Comparison of ENCODE assay signal across 8 cellular contexts in the genomic region with DNA sequence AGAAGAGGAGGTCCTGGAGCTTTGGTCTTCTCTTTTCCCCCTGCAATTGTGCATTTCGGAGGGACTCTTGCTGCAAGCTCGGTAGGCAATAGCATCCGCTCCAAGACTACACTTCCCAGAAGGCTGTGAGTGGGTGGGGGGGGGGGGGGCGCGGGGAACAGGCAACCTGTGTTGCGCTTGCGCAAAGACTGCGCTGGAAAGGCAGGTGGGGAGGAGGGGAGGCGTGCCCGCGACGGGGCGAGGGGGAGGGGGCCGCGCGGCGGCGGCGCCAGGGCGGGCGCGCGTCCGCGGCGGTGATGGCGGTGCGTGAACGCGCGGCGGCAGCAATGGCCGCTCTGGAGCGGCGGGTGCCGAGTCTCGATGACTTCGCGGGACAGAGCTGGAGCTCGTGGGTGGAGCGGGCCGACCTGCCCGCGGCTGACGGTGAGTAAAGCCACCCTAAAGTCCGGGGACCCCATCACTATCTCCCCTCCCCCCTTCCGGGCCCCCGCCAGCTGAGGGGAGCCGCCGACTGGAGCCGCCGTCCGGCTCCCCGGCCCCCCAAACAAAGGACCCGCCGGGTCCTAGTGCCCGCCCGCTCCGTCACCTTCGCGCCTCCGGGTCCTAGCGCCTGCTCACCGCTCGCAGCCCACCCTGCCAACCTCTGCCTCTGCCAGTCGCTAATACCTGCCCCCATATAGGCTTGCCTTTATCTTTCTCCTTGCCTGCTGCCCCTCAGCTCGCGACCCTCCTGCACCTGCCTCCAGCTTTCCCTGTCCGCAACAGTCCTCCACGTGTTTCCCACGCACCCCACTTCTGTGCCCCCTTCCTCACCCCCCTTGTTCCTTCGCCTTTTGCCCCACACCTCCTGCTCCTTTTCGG. TPM values are rescaled to one million over a fixed set of nuclear protein-coding genes. Genes with fewer than 3 reads are reported as not detected.
DNase-seq lines count a peak whose midpoint lies in the region; ATAC-seq and TF ChIP-seq lines count a peak whose summit lies in the region.

A gene with protein sequence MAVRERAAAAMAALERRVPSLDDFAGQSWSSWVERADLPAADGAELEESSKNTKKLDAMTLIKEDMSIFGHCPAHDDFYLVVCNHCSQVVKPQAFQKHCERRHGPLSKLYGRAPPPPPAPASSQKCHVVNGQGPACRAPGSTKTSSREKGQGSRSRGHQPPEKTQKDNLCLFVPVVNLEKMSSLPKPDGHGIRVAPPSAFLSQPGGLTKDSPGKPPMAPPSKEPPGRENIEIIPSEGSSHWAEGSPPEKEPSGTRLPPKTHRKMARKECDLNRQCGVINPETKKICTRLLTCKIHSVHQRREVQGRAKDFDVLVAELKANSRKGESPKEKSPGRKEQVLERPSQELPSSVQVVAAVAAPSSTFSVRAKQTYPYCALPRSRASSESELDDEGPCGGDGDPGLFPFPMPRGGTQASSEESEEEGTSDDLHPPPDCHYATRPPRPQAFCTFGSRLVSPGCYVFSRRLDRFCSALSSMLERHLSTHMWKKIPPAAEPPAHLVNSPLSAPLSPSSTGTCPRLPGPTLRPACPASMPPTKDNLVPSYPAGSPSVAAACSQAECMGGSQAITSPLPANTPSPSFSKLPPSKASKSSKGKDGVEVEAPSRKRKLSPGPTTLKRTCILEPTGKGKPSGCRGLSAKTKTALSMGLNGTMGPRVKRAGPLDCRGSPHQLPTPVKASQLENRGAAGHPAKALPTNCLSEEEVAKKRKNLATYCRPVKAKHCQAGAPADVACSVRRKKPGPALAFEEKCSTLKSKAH (plus strand): TSS at position 248 of the 861 bp plus-strand sequence. CDS start 49 bp downstream, at position 297.

- H3K4me3 ChIP-seq in ovary (peak within 1 kb of the TSS; percentile 77), thymus (ENCODE audit: low read length) (peak within 1 kb of the TSS; percentile 75)

- CTCF ChIA-PET in GM10248 (lab: Yijun Ruan, JAX), result interaction anchor here (0.7 to 43.8 kb wide), 10 partner anchors 10 to 546 kb away, joined by 3 to 1898 read pairs (median 3); a partner anchor contains a TSS

- intact Hi-C loops in ovary (cut with DNase I), result no loop called here

- TF ChIP-seq CTCF in GM10248 (IDR thresholded peaks at IDR 0.05; ENCODE audit: control extremely low read depth, extremely low read depth, low read depth, missing control alignments) (no peak), glutamatergic neuron (IDR thresholded peaks at IDR 0.05; ENCODE audit: partially characterized antibody, unreplicated experiment) (no peak), ovary (IDR thresholded peaks at IDR 0.05) (no peak)

- peaks cover 24% of the 10 kb centered on the region for H3K4me1 Mint-ChIP-seq in glutamatergic neuron (ENCODE audit: low read depth, unreplicated experiment)

- H3K27me3 ChIP-seq in ovary, result no peaks in the 10 kb centered on the region
- no peaks in the 10 kb centered on the region for H3K27me3 ChIP-seq in thymus (ENCODE audit: control insufficient read depth, insufficient read depth)

- H3K9me3 ChIP-seq in ovary (no peaks in the 10 kb centered on the region), thymus (ENCODE audit: control insufficient read depth) (no peaks in the 10 kb centered on the region)

- peak; percentile 80 for ATAC-seq in HG02610 (IDR thresholded peaks at IDR 0.05; ENCODE audit: unreplicated experiment)
- peak; percentile 64 to 83 for ATAC-seq in activated naive CD4-positive, alpha-beta T cell treated with anti-CD3 and anti-CD28 coated beads, Interleukin-2, amount 50 U/mL, for 72 hours

- 0 to 1% (median 0%) methylated on average over 32 to 73 of the region's 73 CpGs for WGBS in ovary, 3 donors
- under 1% methylated on average over 73 of the region's 73 CpGs for WGBS in thymus

- H3K27ac Mint-ChIP-seq in activated naive CD4-positive, alpha-beta T cell treated with anti-CD3 and anti-CD28 coated beads, Interleukin-2, amount 50 U/mL, for 72 hours, result peak within 1 kb of the TSS; percentile 94
- H3K27ac Mint-ChIP-seq in glutamatergic neuron (ENCODE audit: unreplicated experiment), result peak within 1 kb of the TSS; percentile 98

- no peak for TF ChIP-seq EP300 in ovary (IDR thresholded peaks at IDR 0.05)

- DNase-seq in GM10248 (ENCODE audit: extremely low spot score), result peak; percentile 99
- DNase-seq in NCI-H1092 treated with DMSO at 0.1 percent for 48 hours (lab: John Stamatoyannopoulos, UW), result peak; percentile 93
- DNase-seq in SKM-1 treated with dmso at 0.1 percent for 144 hours (lab: John Stamatoyannopoulos, UW; ENCODE audit: unreplicated experiment), result peak; percentile 87
- DNase-seq in activated naive CD4-positive, alpha-beta T cell treated with anti-CD3 and anti-CD28 coated beads, Interleukin-2, amount 50 U/mL, for 72 hours (ENCODE audit: low spot score in 2 of 2), result peak; percentile 87 to 88
- peak; percentile 91 for DNase-seq in glutamatergic neuron
- DNase-seq in ovary, result peak; percentile 93 to 95 (median 95)

- H3K27ac ChIP-seq in ovary, result peak within 1 kb of the TSS; percentile 98 to 99
- H3K27ac ChIP-seq in thymus (ENCODE audit: low read depth), result peak within 1 kb of the TSS; percentile 98

- peak within 1 kb of the TSS; percentile 94 for H3K4me3 Mint-ChIP-seq in glutamatergic neuron (ENCODE audit: unreplicated experiment)

- H3K36me3 ChIP-seq in ovary (no peaks in the 10 kb centered on the region), thymus (ENCODE audit: control insufficient read depth, insufficient read depth) (peaks cover 23% of the 10 kb centered on the region)

- peaks cover 0 to 9% of the 10 kb centered on the region in 2 donors for H3K36me3 Mint-ChIP-seq in activated naive CD4-positive, alpha-beta T cell treated with anti-CD3 and anti-CD28 coated beads, Interleukin-2, amount 50 U/mL, for 72 hours
- no peaks in the 10 kb centered on the region for H3K36me3 Mint-ChIP-seq in glutamatergic neuron (ENCODE audit: unreplicated experiment)

- H3K4me1 ChIP-seq in ovary (ENCODE audit: insufficient read depth), result peaks cover 4% of the 10 kb centered on the region
- peaks cover 5% of the 10 kb centered on the region for H3K4me1 ChIP-seq in thymus (ENCODE audit: control insufficient read depth, insufficient read depth, low read length)

- POLR2A ChIA-PET in GM10248 (lab: Yijun Ruan, JAX), result interaction anchor here (1.2 kb wide), 1 partner anchor 59 kb away, joined by 3 read pairs; no protein-coding TSS in a partner anchor

- H3K9me3 Mint-ChIP-seq in activated naive CD4-positive, alpha-beta T cell treated with anti-CD3 and anti-CD28 coated beads, Interleukin-2, amount 50 U/mL, for 72 hours, result no peaks in the 10 kb centered on the region
- peaks cover 31% of the 10 kb centered on the region for H3K9me3 Mint-ChIP-seq in glutamatergic neuron (ENCODE audit: unreplicated experiment)

- H3K27me3 Mint-ChIP-seq in glutamatergic neuron (ENCODE audit: unreplicated experiment), result peaks cover 33% of the 10 kb centered on the region

- TF ChIP-seq POLR2A in ovary (IDR thresholded peaks at IDR 0.05), result peak; percentile 47

RNA-seq across cellular contexts. Expression of the gene that starts here (rescaled TPM):
- 10 to 100 TPM; 11.5 to 21.9 TPM for total RNA-seq in activated naive CD4-positive, alpha-beta T cell treated with anti-CD3 and anti-CD28 coated beads, Interleukin-2, amount 50 U/mL, for 72 hours
- total RNA-seq in glutamatergic neuron (ENCODE audit: unreplicated experiment) (54.9 TPM), ovary (1 to 10 TPM; 3.6 to 8.8 (median 6.7) TPM)
- polyA plus RNA-seq in ovary (1 to 10 TPM in 1 of 2 donors, under 1 TPM in 1; 0.98 to 6.5 TPM), thymus (19.6 TPM)

Comparison
In these comparisons a context has a peak if more than half of its experiments do, and no peak if none do; other contexts are left out.
1. Peak in every context shown above with its lines: DNase-seq, ATAC-seq, H3K4me3 ChIP-seq and H3K27ac ChIP-seq.